In the genomic region with DNA sequence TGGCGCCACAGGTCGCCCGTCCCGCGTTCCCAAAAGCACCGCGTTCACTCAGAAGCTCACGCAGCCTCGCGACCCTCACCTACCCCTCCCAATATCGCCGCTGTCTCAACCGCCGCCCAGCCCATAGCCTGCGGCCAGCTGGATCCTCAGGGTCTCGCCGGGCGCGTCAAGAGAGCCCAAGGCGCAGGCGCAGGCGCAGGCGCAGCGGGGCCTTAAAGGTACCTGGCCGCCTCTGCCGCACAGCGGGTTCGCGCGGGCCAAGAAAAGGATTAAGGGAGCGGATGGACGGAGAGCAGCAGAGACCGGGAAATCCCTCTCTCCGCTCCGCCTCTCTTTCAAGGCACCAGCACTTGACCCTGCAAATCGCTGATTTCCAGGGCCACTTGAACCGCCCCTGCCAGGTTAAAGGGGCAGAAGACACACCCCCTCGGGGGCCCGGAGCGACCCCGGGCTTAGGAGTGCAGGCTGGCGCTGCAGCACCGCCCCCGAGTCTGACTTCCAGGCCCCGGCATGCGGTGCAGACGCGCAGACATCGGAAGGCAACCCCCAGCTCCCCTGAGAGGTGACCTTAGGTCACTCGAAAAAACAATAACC, we compare ENCODE assay signal across 8 cellular contexts. TPM values are rescaled to one million over a fixed set of nuclear protein-coding genes. Genes with fewer than 3 reads are reported as not detected.
DNase-seq lines count a peak whose midpoint lies in the region; TF ChIP-seq lines count a peak whose summit lies in the region.

A gene with protein sequence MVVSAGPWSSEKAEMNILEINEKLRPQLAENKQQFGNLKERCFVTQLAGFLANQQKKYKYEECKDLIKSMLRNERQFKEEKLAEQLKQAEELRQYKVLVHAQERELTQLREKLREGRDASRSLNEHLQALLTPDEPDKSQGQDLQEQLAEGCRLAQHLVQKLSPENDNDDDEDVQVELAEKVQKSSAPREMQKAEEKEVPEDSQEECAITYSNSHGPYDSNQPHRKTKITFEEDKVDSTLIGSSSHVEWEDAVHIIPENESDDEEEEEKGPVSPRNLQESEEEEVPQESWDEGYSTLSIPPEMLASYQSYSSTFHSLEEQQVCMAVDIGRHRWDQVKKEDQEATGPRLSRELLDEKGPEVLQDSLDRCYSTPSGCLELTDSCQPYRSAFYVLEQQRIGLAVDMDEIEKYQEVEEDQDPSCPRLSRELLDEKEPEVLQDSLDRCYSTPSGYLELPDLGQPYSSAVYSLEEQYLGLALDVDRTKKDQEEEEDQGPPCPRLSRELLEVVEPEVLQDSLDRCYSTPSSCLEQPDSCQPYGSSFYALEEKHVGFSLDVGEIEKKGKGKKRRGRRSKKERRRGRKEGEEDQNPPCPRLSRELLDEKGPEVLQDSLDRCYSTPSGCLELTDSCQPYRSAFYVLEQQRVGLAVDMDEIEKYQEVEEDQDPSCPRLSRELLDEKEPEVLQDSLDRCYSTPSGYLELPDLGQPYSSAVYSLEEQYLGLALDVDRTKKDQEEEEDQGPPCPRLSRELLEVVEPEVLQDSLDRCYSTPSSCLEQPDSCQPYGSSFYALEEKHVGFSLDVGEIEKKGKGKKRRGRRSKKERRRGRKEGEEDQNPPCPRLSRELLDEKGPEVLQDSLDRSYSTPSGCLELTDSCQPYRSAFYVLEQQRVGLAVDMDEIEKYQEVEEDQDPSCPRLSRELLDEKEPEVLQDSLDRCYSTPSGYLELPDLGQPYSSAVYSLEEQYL (N-terminal part only) (minus strand): TSS at position 168 of the 594 bp plus-strand sequence. CDS start 20,331 bp downstream, outside the sequence.

- CTCF ChIA-PET in activated naive CD4-positive, alpha-beta T cell treated with anti-CD3 and anti-CD28 coated beads for 36 hours (lab: Charles Lee), result no interaction called here

- peaks cover 1% of the 10 kb centered on the region for H3K36me3 Mint-ChIP-seq in activated naive CD4-positive, alpha-beta T cell treated with anti-CD3 and anti-CD28 coated beads for 36 hours (ENCODE audit: low read depth)

- peak within 1 kb of the TSS; percentile 39 for H3K9ac ChIP-seq in Loucy (ENCODE audit: low read depth, low read length, poor library complexity, severe bottlenecking)

- H3K9me3 ChIP-seq in Loucy (ENCODE audit: insufficient read depth, low read depth, low read length), result no peaks in the 10 kb centered on the region
- H3K9me3 ChIP-seq in osteoblast (ENCODE audit: low read depth, low read length), result no peaks in the 10 kb centered on the region
- H3K9me3 ChIP-seq in suprapubic skin, result no peaks in the 10 kb centered on the region

- intact Hi-C loops in activated naive CD4-positive, alpha-beta T cell treated with anti-CD3 and anti-CD28 coated beads for 36 hours (cut with micrococcal nuclease), result no loop called here

- H2AFZ ChIP-seq in Loucy (ENCODE audit: low read length), result peak within 1 kb of the TSS; percentile 88
- peak within 1 kb of the TSS; percentile 95 for H2AFZ ChIP-seq in osteoblast (ENCODE audit: low read length)

- H3K9me2 ChIP-seq in Loucy (replicated peaks; ENCODE audit: low read depth, low read length), result no peaks in the 10 kb centered on the region

- TF ChIP-seq POLR2A in suprapubic skin (IDR thresholded peaks at IDR 0.05), result no peak

- H3K79me2 ChIP-seq in Loucy (ENCODE audit: insufficient read depth, low read length) (no peaks in the 10 kb centered on the region), osteoblast (ENCODE audit: insufficient read depth, low read length) (peaks cover 5% of the 10 kb centered on the region)

- H3K4me1 Mint-ChIP-seq in activated naive CD4-positive, alpha-beta T cell treated with anti-CD3 and anti-CD28 coated beads for 36 hours (ENCODE audit: low read depth), result peaks cover 7% of the 10 kb centered on the region

- H3K4me3 ChIP-seq in H7 (ENCODE audit: insufficient read depth, low read depth, low read length) (peak within 1 kb of the TSS; percentile 54), Loucy (ENCODE audit: low read length, poor library complexity, severe bottlenecking) (peak within 1 kb of the TSS; percentile 72), osteoblast (ENCODE audit: insufficient read depth, low read length) (peak within 1 kb of the TSS; percentile 81), suprapubic skin (peak within 1 kb of the TSS; percentile 56)

- no peaks in the 10 kb centered on the region for H3K36me3 ChIP-seq in H7 (replicated peaks; ENCODE audit: control insufficient read depth, insufficient read depth, low read length)
- H3K36me3 ChIP-seq in Loucy (ENCODE audit: insufficient read depth, low read length), result no peaks in the 10 kb centered on the region
- no peaks in the 10 kb centered on the region for H3K36me3 ChIP-seq in osteoblast (ENCODE audit: insufficient read depth, low read length)
- no peaks in the 10 kb centered on the region for H3K36me3 ChIP-seq in suprapubic skin

- H4K20me1 ChIP-seq in Loucy (ENCODE audit: insufficient read depth, low read length, poor library complexity, severe bottlenecking) (no peaks in the 10 kb centered on the region), osteoblast (ENCODE audit: insufficient read depth, low read length) (no peaks in the 10 kb centered on the region)

- peak within 1 kb of the TSS; percentile 97 for H3K4me3 Mint-ChIP-seq in activated naive CD4-positive, alpha-beta T cell treated with anti-CD3 and anti-CD28 coated beads for 36 hours

- DNase-seq in ELF-1 (ENCODE audit: low read depth, low spot score) (peak; percentile 95), H7 (peak; percentile 93), SK-MEL-5 (ENCODE audit: low read depth, low spot score) (peak; percentile 88), globus pallidus (ENCODE audit: low spot score) (peak; percentile 60), osteoblast (ENCODE audit: insufficient read length, low spot score, missing footprints) (peak; percentile 94), suprapubic skin (ENCODE audit: low spot score in 2 of 2) (peak; percentile 76 to 80)
- peak; percentile 74 for DNase-seq in activated naive CD4-positive, alpha-beta T cell treated with anti-CD3 and anti-CD28 coated beads for 36 hours

- peak within 1 kb of the TSS; percentile 85 for H3K27ac Mint-ChIP-seq in activated naive CD4-positive, alpha-beta T cell treated with anti-CD3 and anti-CD28 coated beads for 36 hours

- WGBS in suprapubic skin, result 1% methylated on average over 22 of the region's 50 CpGs

- TF ChIP-seq CTCF in Loucy (conservative IDR thresholded peaks at IDR 0.05; ENCODE audit: low read length) (no peak), osteoblast (IDR thresholded peaks at IDR 0.05; ENCODE audit: extremely low read depth, low read depth, low read length) (no peak), suprapubic skin (IDR thresholded peaks at IDR 0.05) (no peak)

- H3F3A ChIP-seq in Loucy (ENCODE audit: low read depth), result no peaks in the 10 kb centered on the region

- H3K4me1 ChIP-seq in Loucy (ENCODE audit: insufficient read depth, low read length, poor library complexity, severe bottlenecking), result no peaks in the 10 kb centered on the region
- peaks cover 4% of the 10 kb centered on the region for H3K4me1 ChIP-seq in osteoblast (ENCODE audit: insufficient read depth, low read length)
- H3K4me1 ChIP-seq in suprapubic skin, result peaks cover 13% of the 10 kb centered on the region

- H3K27ac ChIP-seq in osteoblast (ENCODE audit: low read depth, low read length) (no peak within 1 kb of the TSS), suprapubic skin (no peak within 1 kb of the TSS)

- peaks cover 30% of the 10 kb centered on the region for H3K27me3 Mint-ChIP-seq in activated naive CD4-positive, alpha-beta T cell treated with anti-CD3 and anti-CD28 coated beads for 36 hours (ENCODE audit: low read depth)

- no peak for TF ChIP-seq EP300 in suprapubic skin (IDR thresholded peaks at IDR 0.05)

- in situ Hi-C loops in SK-MEL-5 (cut with HindIII; ENCODE audit: low pct_unique_long_range_greater_than_20kb, low sequenced_read_pairs), result no loop called here

- peak within 1 kb of the TSS; percentile 62 for H3K4me2 ChIP-seq in Loucy (ENCODE audit: low read depth, low read length, poor library complexity, severe bottlenecking)
- peak within 1 kb of the TSS; percentile 81 for H3K4me2 ChIP-seq in osteoblast (ENCODE audit: insufficient read depth, low read length)

- peaks cover 12% of the 10 kb centered on the region for H3K9me3 Mint-ChIP-seq in activated naive CD4-positive, alpha-beta T cell treated with anti-CD3 and anti-CD28 coated beads for 36 hours

- peaks cover 40% of the 10 kb centered on the region for H3K27me3 ChIP-seq in H7 (ENCODE audit: control insufficient read depth, insufficient read depth, low read length)
- H3K27me3 ChIP-seq in Loucy (ENCODE audit: insufficient read depth, low read length, poor library complexity, severe bottlenecking), result no peaks in the 10 kb centered on the region
- peaks cover 29% of the 10 kb centered on the region for H3K27me3 ChIP-seq in osteoblast (ENCODE audit: insufficient read depth, low read length)
- H3K27me3 ChIP-seq in suprapubic skin, result peaks cover 26% of the 10 kb centered on the region

RNA-seq across cellular contexts. Expression of the gene that starts here (rescaled TPM):
- total RNA-seq in H7 (2014; rRNA removed; shearing (Covaris generic)), result 0.21 and 0.59 TPM in 2 replicates
- total RNA-seq in SK-MEL-5 (2014; rRNA removed; shearing (Covaris generic)), result 2.0 and 2.8 TPM in 2 replicates
- polyA plus RNA-seq in SK-MEL-5 (2015; cell fraction: cytosol; rRNA removed), result 0.76 and 0.87 TPM in 2 replicates
- 6.7 and 10.9 TPM in 2 replicates for polyA plus RNA-seq in SK-MEL-5 (2015; cell fraction: nucleus; rRNA removed)
- total RNA-seq in activated naive CD4-positive, alpha-beta T cell treated with anti-CD3 and anti-CD28 coated beads for 36 hours, result 1 to 10 TPM; 1.4 to 1.8 TPM
- total RNA-seq in osteoblast, result 1.4 and 2.4 TPM in 2 replicates
- total RNA-seq in suprapubic skin, result 1 to 10 TPM; 1.6 to 3.5 (median 2.8) TPM

Comparison
In these comparisons a context has a peak if more than half of its experiments do, and no peak if none do; other contexts are left out.
1. Peak in DNase-seq and H3K4me3 ChIP-seq in H7; RNA of the gene not detected or under 1 TPM.